ENCODE assay signal across 8 cellular contexts in genomic region chr18:8609711-8610441, GRCh38. TPM values are rescaled to one million over a fixed set of nuclear protein-coding genes. Genes with fewer than 3 reads are reported as not detected.
DNase-seq lines count a peak whose midpoint lies in the region; ATAC-seq and TF ChIP-seq lines count a peak whose summit lies in the region.

No MANE protein-coding gene starts in this region.

- peak overlapping the region; percentile 88 for H3K27ac Mint-ChIP-seq in activated CD4-positive, alpha-beta T cell treated with anti-CD3 and anti-CD28 coated beads for 36 hours
- peak overlapping the region; percentile 91 for H3K27ac Mint-ChIP-seq in T-helper 1 cell treated with Interleukin-12 subunit alpha and Interleukin-12 subunit beta and Interleukin-4 antibody, amounts not matched to agents 30 μg/mL and 1 μg/mL, for 36 hours

- POLR2A ChIA-PET in activated CD4-positive, alpha-beta T cell treated with anti-CD3 and anti-CD28 coated beads for 36 hours (lab: Charles Lee) = interaction anchor here (1.2 kb wide), 1 partner anchor 14 kb away, joined by 4 read pairs; no protein-coding TSS in a partner anchor

- peak overlapping the region; percentile 90 for H3K4me3 Mint-ChIP-seq in activated CD4-positive, alpha-beta T cell treated with anti-CD3 and anti-CD28 coated beads for 36 hours
- peak overlapping the region; percentile 97 for H3K4me3 Mint-ChIP-seq in T-helper 1 cell treated with Interleukin-12 subunit alpha and Interleukin-12 subunit beta and Interleukin-4 antibody, amounts not matched to agents 30 μg/mL and 1 μg/mL, for 36 hours

- peaks cover 50% of the 10 kb centered on the region for H3K4me1 Mint-ChIP-seq in activated CD4-positive, alpha-beta T cell treated with anti-CD3 and anti-CD28 coated beads for 36 hours
- H3K4me1 Mint-ChIP-seq in T-helper 1 cell treated with Interleukin-12 subunit alpha and Interleukin-12 subunit beta and Interleukin-4 antibody, amounts not matched to agents 30 μg/mL and 1 μg/mL, for 36 hours (ENCODE audit: low read depth) = peaks cover 41% of the 10 kb centered on the region

- H3K4me3 ChIP-seq in ectodermal cell (ENCODE audit: insufficient read depth, low read depth, low read length) (peak overlapping the region; percentile 89), muscle layer of duodenum (ENCODE audit: low read depth in 1 of 2, low read length in 2 of 2) (peak overlapping the region; percentile 88 to 94), vagina (peak overlapping the region; percentile 82 to 92)

- TF ChIP-seq POLR2A in vagina (IDR thresholded peaks at IDR 0.05) = no peak

- no peaks in the 10 kb centered on the region for H3K36me3 ChIP-seq in ectodermal cell (ENCODE audit: control insufficient read depth, insufficient read depth, low read length)
- no peaks in the 10 kb centered on the region for H3K36me3 ChIP-seq in muscle layer of duodenum (ENCODE audit: control insufficient read depth in 1 of 2, insufficient read depth in 2 of 2, low read length in 2 of 2)
- no peaks in the 10 kb centered on the region for H3K36me3 ChIP-seq in vagina

- no peaks in the 10 kb centered on the region for H3K9me3 ChIP-seq in ectodermal cell (ENCODE audit: control insufficient read depth, low read length)
- no peaks in the 10 kb centered on the region for H3K9me3 ChIP-seq in muscle layer of duodenum (ENCODE audit: control insufficient read depth in 1 of 2, low read length in 2 of 2)
- H3K9me3 ChIP-seq in vagina = no peaks in the 10 kb centered on the region

- peaks cover 19% of the 10 kb centered on the region for H3K27me3 ChIP-seq in ectodermal cell (ENCODE audit: control insufficient read depth, insufficient read depth, low read length, poor library complexity, severe bottlenecking)
- no peaks in the 10 kb centered on the region for H3K27me3 ChIP-seq in muscle layer of duodenum (ENCODE audit: low read depth, low read length)
- no peaks in the 10 kb centered on the region for H3K27me3 ChIP-seq in vagina

- TF ChIP-seq CTCF in vagina (IDR thresholded peaks at IDR 0.05) = no peak
- TF ChIP-seq CTCF in GM13977 (IDR thresholded peaks at IDR 0.05; ENCODE audit: extremely low read depth, insufficient read depth, missing control alignments) = no peak

- intact Hi-C loops in activated CD4-positive, alpha-beta T cell treated with anti-CD3 and anti-CD28 coated beads for 36 hours (cut with DNase I, micrococcal nuclease) = loop anchor here in 1 of 2 experiments (1.0 to 10.0 kb wide), 7 partner anchors 95 to 1917 kb away; partner anchors contain the start of genes ANKRD12, MTCL1, NAPG and PTPRM
- intact Hi-C loops in vagina (cut with DNase I) = no loop called here

- H3K9me3 Mint-ChIP-seq in activated CD4-positive, alpha-beta T cell treated with anti-CD3 and anti-CD28 coated beads for 36 hours (ENCODE audit: low read depth) = no peaks in the 10 kb centered on the region
- no peaks in the 10 kb centered on the region for H3K9me3 Mint-ChIP-seq in T-helper 1 cell treated with Interleukin-12 subunit alpha and Interleukin-12 subunit beta and Interleukin-4 antibody, amounts not matched to agents 30 μg/mL and 1 μg/mL, for 36 hours

- CTCF ChIA-PET in activated CD4-positive, alpha-beta T cell treated with anti-CD3 and anti-CD28 coated beads for 36 hours (lab: Charles Lee) = interaction anchor here (0.7 to 0.8 kb wide), 3 partner anchors 15 to 1303 kb away, joined by 3 read pairs; partner anchors contain the start of gene VAPA

- H3K27me3 Mint-ChIP-seq in activated CD4-positive, alpha-beta T cell treated with anti-CD3 and anti-CD28 coated beads for 36 hours = no peaks in the 10 kb centered on the region
- peaks cover 30% of the 10 kb centered on the region for H3K27me3 Mint-ChIP-seq in T-helper 1 cell treated with Interleukin-12 subunit alpha and Interleukin-12 subunit beta and Interleukin-4 antibody, amounts not matched to agents 30 μg/mL and 1 μg/mL, for 36 hours (ENCODE audit: low read depth)

- H3K4me1 ChIP-seq in ectodermal cell (ENCODE audit: control insufficient read depth, insufficient read depth, low read length) = no peaks in the 10 kb centered on the region
- peaks cover 8 to 41% of the 10 kb centered on the region in 2 donors for H3K4me1 ChIP-seq in muscle layer of duodenum (ENCODE audit: control insufficient read depth in 1 of 2, insufficient read depth in 2 of 2, low read length in 2 of 2)
- peaks cover 62% of the 10 kb centered on the region for H3K4me1 ChIP-seq in vagina

- H3K36me3 Mint-ChIP-seq in activated CD4-positive, alpha-beta T cell treated with anti-CD3 and anti-CD28 coated beads for 36 hours (ENCODE audit: low read depth) = peaks cover 18% of the 10 kb centered on the region
- peaks cover 8% of the 10 kb centered on the region for H3K36me3 Mint-ChIP-seq in T-helper 1 cell treated with Interleukin-12 subunit alpha and Interleukin-12 subunit beta and Interleukin-4 antibody, amounts not matched to agents 30 μg/mL and 1 μg/mL, for 36 hours (ENCODE audit: low read depth)

- DNase-seq in activated CD4-positive, alpha-beta T cell treated with anti-CD3 and anti-CD28 coated beads for 36 hours = peak; percentile 41
- DNase-seq in activated CD4-positive, alpha-beta T cell treated with anti-CD3 and anti-CD28 coated beads for 1 hour = no peak
- DNase-seq in vagina (ENCODE audit: extremely low spot score in 2 of 2) = no peak
- DNase-seq in GM13977 (ENCODE audit: low spot score) = no peak

- ATAC-seq in activated CD4-positive, alpha-beta T cell treated with anti-CD3 and anti-CD28 coated beads for 36 hours = peak; percentile 5
- peak; percentile 11 for ATAC-seq in HG03097 (IDR thresholded peaks at IDR 0.05; ENCODE audit: low FRiP score, unreplicated experiment)

- in situ Hi-C loops in GM13977 (cut with MboI; ENCODE audit: low pct_unique_long_range_greater_than_20kb, low sequenced_read_pairs, unreplicated experiment) = no loop called here

- WGBS in ectodermal cell, 2 experiments = 0% methylated on average over 66 of the region's 66 CpGs

- H3K27ac ChIP-seq in ectodermal cell (ENCODE audit: insufficient read depth, low read depth, low read length, poor library complexity, severe bottlenecking) (no peak overlapping the region), muscle layer of duodenum (ENCODE audit: low read length) (peak overlapping the region; percentile 72), vagina (peak overlapping the region; percentile 83)

RNA-seq across cellular contexts. Expression of gene RAB12, which starts 0.6 kb away (rescaled TPM):
- 10 to 100 TPM; 12.4 to 12.8 TPM for total RNA-seq in activated CD4-positive, alpha-beta T cell treated with anti-CD3 and anti-CD28 coated beads for 36 hours
- polyA plus RNA-seq in ectodermal cell (2013, experiment 1 of 4) = 25.9 TPM
- 30.4 TPM for polyA plus RNA-seq in ectodermal cell (2013, experiment 2 of 4)
- polyA plus RNA-seq in ectodermal cell (2013, experiment 3 of 4) = 24.3 TPM
- polyA plus RNA-seq in ectodermal cell (2013, experiment 4 of 4) = 25.1 TPM
- 35.8 TPM for total RNA-seq in vagina
